8 cellular contexts compared by ENCODE assay signal in the genomic region with DNA sequence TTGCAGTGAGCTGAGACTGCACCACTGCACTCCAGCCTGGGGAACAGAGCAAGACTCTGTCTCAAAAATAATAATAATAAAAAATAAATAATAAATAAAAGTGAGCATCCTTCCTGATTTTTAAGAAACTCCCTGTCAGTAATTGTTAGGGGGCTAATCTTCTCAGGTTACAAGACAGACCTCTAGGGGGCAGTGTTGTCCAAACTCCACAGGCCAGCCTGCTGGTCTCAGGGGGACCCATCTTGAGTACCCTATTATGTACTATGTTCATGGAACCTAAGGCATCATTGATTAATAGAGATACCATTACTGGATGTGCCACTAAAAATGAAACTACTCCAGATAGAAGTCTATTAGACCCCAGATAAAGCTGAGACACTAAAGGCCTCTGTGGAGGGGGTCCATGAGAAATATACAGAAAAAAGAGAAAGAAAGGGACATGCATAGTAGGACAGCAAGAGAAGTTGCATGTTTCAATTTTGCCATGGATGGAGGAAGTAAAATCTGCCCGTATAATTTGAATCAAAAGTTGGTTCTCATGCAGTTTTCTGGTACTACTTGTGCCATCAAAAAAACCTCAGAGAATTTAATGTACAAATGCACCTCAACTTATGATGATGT.
DNase-seq lines count a peak whose midpoint lies in the region; ATAC-seq and TF ChIP-seq lines count a peak whose summit lies in the region.

No MANE protein-coding gene starts in this region.

- no peaks in the 10 kb centered on the region for H3K4me1 ChIP-seq in parathyroid adenoma

- H3K27ac ChIP-seq in dorsolateral prefrontal cortex: no peak overlapping the region
- H3K27ac ChIP-seq in parathyroid adenoma: no peak overlapping the region

- H3K4me3 ChIP-seq in dorsolateral prefrontal cortex: no peak overlapping the region
- H3K4me3 ChIP-seq in parathyroid adenoma (ENCODE audit: low read depth, low read length): no peak overlapping the region

- no peaks in the 10 kb centered on the region for H3K36me3 Mint-ChIP-seq in activated T-helper 17 cell treated with anti-CD3 and anti-CD28 coated beads, Interleukin-2, amount 50 U/mL, for 72 hours (ENCODE audit: low read depth)

- no peak overlapping the region for H3K27ac Mint-ChIP-seq in activated T-helper 17 cell treated with anti-CD3 and anti-CD28 coated beads, Interleukin-2, amount 50 U/mL, for 72 hours

- no peak overlapping the region for H3K4me2 ChIP-seq in parathyroid adenoma (ENCODE audit: low read length)

- ATAC-seq in activated T-helper 17 cell treated with anti-CD3 and anti-CD28 coated beads, Interleukin-2, amount 50 U/mL, for 72 hours (replicated peaks): no peak

- no peak overlapping the region for H2AFZ ChIP-seq in parathyroid adenoma

- no peaks in the 10 kb centered on the region for H3K9me3 Mint-ChIP-seq in activated T-helper 17 cell treated with anti-CD3 and anti-CD28 coated beads, Interleukin-2, amount 50 U/mL, for 72 hours

- no peak overlapping the region for H3K4me3 Mint-ChIP-seq in activated T-helper 17 cell treated with anti-CD3 and anti-CD28 coated beads, Interleukin-2, amount 50 U/mL, for 72 hours

- H3K79me2 ChIP-seq in parathyroid adenoma: no peaks in the 10 kb centered on the region

- intact Hi-C loops in dorsolateral prefrontal cortex (cut with DNase I): no loop called here

- no peaks in the 10 kb centered on the region for H3K9me3 ChIP-seq in parathyroid adenoma (ENCODE audit: control insufficient read depth, low read length)

- TF ChIP-seq CTCF in GM13976 (IDR thresholded peaks at IDR 0.05; ENCODE audit: borderline replicate concordance, control extremely low read depth, extremely low read depth, insufficient read depth, missing control alignments): peak; percentile 26
- peak in 52 of 56 donors; percentile 4 to 56 (median 36) for TF ChIP-seq CTCF in dorsolateral prefrontal cortex (IDR thresholded peaks at IDR 0.05 in 54 of 56, conservative IDR thresholded peaks at IDR 0.05 in 2 of 56; ENCODE audit: low read depth in 1 of 56, partially characterized antibody in 56 of 56)
- peak; percentile 32 for TF ChIP-seq CTCF in parathyroid adenoma (IDR thresholded peaks at IDR 0.05)

- H3K27me3 ChIP-seq in dorsolateral prefrontal cortex (no peaks in the 10 kb centered on the region), parathyroid adenoma (ENCODE audit: control insufficient read depth, insufficient read depth, low read length) (no peaks in the 10 kb centered on the region)

- H3K4me1 Mint-ChIP-seq in activated T-helper 17 cell treated with anti-CD3 and anti-CD28 coated beads, Interleukin-2, amount 50 U/mL, for 72 hours: peaks cover 29% of the 10 kb centered on the region

- no peak overlapping the region for H3K9ac ChIP-seq in parathyroid adenoma

- no peaks in the 10 kb centered on the region for H3K27me3 Mint-ChIP-seq in activated T-helper 17 cell treated with anti-CD3 and anti-CD28 coated beads, Interleukin-2, amount 50 U/mL, for 72 hours

- no peak for DNase-seq in GM13976 (ENCODE audit: low spot score)
- DNase-seq in UCSD-AML1 (lab: John Stamatoyannopoulos, UW; ENCODE audit: unreplicated experiment): peak; percentile 21
- DNase-seq in dorsolateral prefrontal cortex: no peak
- DNase-seq in NCI-H1694 treated with DMSO at 0.1 percent for 48 hours (lab: John Stamatoyannopoulos, UW): no peak
- no peak for DNase-seq in nucleus accumbens (lab: John Stamatoyannopoulos, UW)
- DNase-seq in SIG-M5 treated with dmso at 0.1 percent for 504 hours (lab: John Stamatoyannopoulos, UW; ENCODE audit: unreplicated experiment): no peak

- no peaks in the 10 kb centered on the region for H3K36me3 ChIP-seq in parathyroid adenoma (ENCODE audit: control insufficient read depth, insufficient read depth, low read length)

- in situ Hi-C loops in GM13976 (cut with MboI; ENCODE audit: low sequenced_read_pairs, unreplicated experiment): no loop called here
